Comparison of ENCODE assay signal across 8 cellular contexts in genomic region chr17:82031885-82032627, GRCh38. TPM values are rescaled to one million over a fixed set of nuclear protein-coding genes. Genes with fewer than 3 reads are reported as not detected.
DNase-seq lines count a peak whose midpoint lies in the region; ATAC-seq and TF ChIP-seq lines count a peak whose summit lies in the region.

No MANE protein-coding gene starts in this region.

- H3K4me1 Mint-ChIP-seq in central memory CD8-positive, alpha-beta T cell = peaks cover 17% of the 10 kb centered on the region
- H3K4me1 Mint-ChIP-seq in naive B cell = peaks cover 10 to 18% (median 16%) of the 10 kb centered on the region in 3 donors

- DNase-seq in stimulated activated CD4-positive, alpha-beta T cell treated with anti-CD3 and anti-CD28 coated beads, Interleukin-4, amount 100 ng/mL, for 1 hour = peak; percentile 39
- no peak for DNase-seq in stimulated activated CD4-positive, alpha-beta T cell treated with anti-CD3 and anti-CD28 coated beads, Interleukin-2, amount 100 ng/mL, for 48 hours
- DNase-seq in Peyer's patch (peak; percentile 27 to 81 (median 78)), naive B cell (no peak), foreskin melanocyte (no peak)
- no peak for DNase-seq in central memory CD8-positive, alpha-beta T cell (ENCODE audit: low spot score in 2 of 2)

- peaks cover 0 to 32% (median 20%) of the 10 kb centered on the region in 4 donors for H3K4me1 ChIP-seq in Peyer's patch

- peak overlapping the region; percentile 11 for H3K4me3 Mint-ChIP-seq in central memory CD8-positive, alpha-beta T cell
- peak overlapping the region in 7 of 8 donors; percentile 15 to 87 (median 64) for H3K4me3 Mint-ChIP-seq in naive B cell

- H3K27me3 ChIP-seq in Peyer's patch = no peaks in the 10 kb centered on the region

- H3K9me3 ChIP-seq in Peyer's patch = no peaks in the 10 kb centered on the region

- ATAC-seq in central memory CD8-positive, alpha-beta T cell (replicated peaks; ENCODE audit: extremely low read depth, poor library complexity, severe bottlenecking) = no peak
- ATAC-seq in naive B cell (ENCODE audit: low read depth in 2 of 2) (peak; percentile 7 to 13), HG02852 (IDR thresholded peaks at IDR 0.05; ENCODE audit: unreplicated experiment) (no peak), HG02610 (IDR thresholded peaks at IDR 0.05; ENCODE audit: unreplicated experiment) (no peak)

- no peak for TF ChIP-seq CTCF in Peyer's patch (IDR thresholded peaks at IDR 0.05)

- H3K27ac Mint-ChIP-seq in central memory CD8-positive, alpha-beta T cell (ENCODE audit: low read depth) = no peak overlapping the region
- H3K27ac Mint-ChIP-seq in naive B cell = peak overlapping the region in 1 of 6 donors; percentile 47

- H3K4me3 ChIP-seq in Peyer's patch = peak overlapping the region in 3 of 4 donors; percentile 64 to 74 (median 71)

- no peaks in the 10 kb centered on the region for H3K27me3 Mint-ChIP-seq in central memory CD8-positive, alpha-beta T cell
- peaks cover 0 to 25% (median 7%) of the 10 kb centered on the region in 3 donors for H3K27me3 Mint-ChIP-seq in naive B cell

- no peak overlapping the region for H3K27ac ChIP-seq in Peyer's patch

- peaks cover 4% of the 10 kb centered on the region for H3K36me3 Mint-ChIP-seq in central memory CD8-positive, alpha-beta T cell (ENCODE audit: insufficient read depth)
- peaks cover 0 to 5% of the 10 kb centered on the region in 2 donors for H3K36me3 Mint-ChIP-seq in naive B cell

- no peaks in the 10 kb centered on the region for H3K36me3 ChIP-seq in Peyer's patch

- no peak for TF ChIP-seq POLR2A in Peyer's patch (IDR thresholded peaks at IDR 0.05)

- no peaks in the 10 kb centered on the region for H3K9me3 Mint-ChIP-seq in central memory CD8-positive, alpha-beta T cell
- H3K9me3 Mint-ChIP-seq in naive B cell = no peaks in the 10 kb centered on the region

RNA-seq across cellular contexts. Expression of gene RAC3, which starts 0.6 kb away (rescaled TPM):
- total RNA-seq in Peyer's patch = 10 to 100 TPM in 2 of 4 donors, 1 to 10 TPM in 2; 4.6 to 20.6 (median 9.8) TPM
- polyA plus RNA-seq in naive B cell (ENCODE audit: low read depth in 6 of 6) = not detected

RNA-seq across cellular contexts. Expression of gene DCXR, which starts 5.4 kb away (rescaled TPM):
- 100 to 1,000 TPM in 2 of 4 donors, 10 to 100 TPM in 2; 68.5 to 104 (median 86.8) TPM for total RNA-seq in Peyer's patch
- polyA plus RNA-seq in naive B cell (ENCODE audit: low read depth in 6 of 6) = 100 to 1,000 TPM in 2 of 6 donors, 10 to 100 TPM in 4; 74.0 to 199 (median 98.1) TPM

RNA-seq across cellular contexts. Expression of gene LRRC45, which starts 9.0 kb away (rescaled TPM):
- 10 to 100 TPM; 15.5 to 74.3 (median 23.1) TPM for total RNA-seq in Peyer's patch
- polyA plus RNA-seq in naive B cell (ENCODE audit: low read depth in 6 of 6) = 1 to 10 TPM; 1.3 to 4.6 (median 2.6) TPM

RNA-seq across cellular contexts. Expression of gene CENPX, which starts 9.4 kb away (rescaled TPM):
- 100 to 1,000 TPM in 2 of 4 donors, 10 to 100 TPM in 2; 49.1 to 123 (median 91.8) TPM for total RNA-seq in Peyer's patch
- 10 to 100 TPM; 52.6 to 77.6 (median 58.3) TPM for polyA plus RNA-seq in naive B cell (ENCODE audit: low read depth in 6 of 6)

RNA-seq across cellular contexts. Expression of gene RFNG, which starts 19.6 kb away (rescaled TPM):
- 10 to 100 TPM; 42.9 to 65.7 (median 50.2) TPM for total RNA-seq in Peyer's patch
- polyA plus RNA-seq in naive B cell (ENCODE audit: low read depth in 6 of 6) = 1 to 10 TPM; 2.6 to 7.6 (median 4.8) TPM

Comparison
In these comparisons a context has a peak if more than half of its experiments do, and no peak if none do; other contexts are left out.
1. DNase-seq: peak in stimulated activated CD4-positive, alpha-beta T cell treated with anti-CD3 and anti-CD28 coated beads, Interleukin-4, amount 100 ng/mL, for 1 hour (single experiment) and Peyer's patch (3 of 3); none in stimulated activated CD4-positive, alpha-beta T cell treated with anti-CD3 and anti-CD28 coated beads, Interleukin-2, amount 100 ng/mL, for 48 hours (0 of 2), central memory CD8-positive, alpha-beta T cell (0 of 2), naive B cell (single experiment) and foreskin melanocyte (single experiment).
2. ATAC-seq: peak in naive B cell (2 of 2); none in central memory CD8-positive, alpha-beta T cell (single experiment), HG02852 (single experiment) and HG02610 (single experiment).